8 cellular contexts compared by ENCODE assay signal in genomic region chr9:127904888-127905728, GRCh38. TPM values are rescaled to one million over a fixed set of nuclear protein-coding genes. Genes with fewer than 3 reads are reported as not detected.
A peak's percentile ranks its signal among the peaks of the same experiment; 100 is the strongest.
DNase-seq lines count a peak whose midpoint lies in the region; ATAC-seq and TF ChIP-seq lines count a peak whose summit lies in the region.

No MANE protein-coding gene starts in this region.

- peaks cover 48% of the 10 kb centered on the region for H3K4me1 Mint-ChIP-seq in CD8-positive, alpha-beta T cell (ENCODE audit: low read depth)
- peaks cover 36% of the 10 kb centered on the region for H3K4me1 Mint-ChIP-seq in T-helper 1 cell treated with Interleukin-12 subunit alpha and Interleukin-12 subunit beta and Interleukin-4 antibody, amounts not matched to agents 30 μg/mL and 1 μg/mL, for 36 hours (ENCODE audit: low read depth)
- peaks cover 19 to 61% (median 51%) of the 10 kb centered on the region in 4 donors for H3K4me1 Mint-ChIP-seq in naive thymus-derived CD8-positive, alpha-beta T cell

- H3K27ac ChIP-seq in CD8-positive, alpha-beta T cell (ENCODE audit: low read depth, low read length) = peak overlapping the region; percentile 95
- peak overlapping the region; percentile 40 to 88 (median 80) for H3K27ac ChIP-seq in body of pancreas

- ATAC-seq in CD8-positive, alpha-beta T cell = peak; percentile 61
- ATAC-seq in body of pancreas = no peak
- peak; percentile 48 to 62 for ATAC-seq in naive thymus-derived CD8-positive, alpha-beta T cell
- ATAC-seq in HG03108 (IDR thresholded peaks at IDR 0.05; ENCODE audit: unreplicated experiment) = no peak

- intact Hi-C loops in CD8-positive, alpha-beta T cell (cut with DNase I, micrococcal nuclease) = loop anchor here (1.0 to 5.0 kb wide), 2 partner anchors 120 to 128 kb away; partner anchors contain the start of gene SH2D3C (in 1 of the 2)
- intact Hi-C loops in body of pancreas (cut with DNase I) = no loop called here

- no peaks in the 10 kb centered on the region for H3K36me3 ChIP-seq in CD8-positive, alpha-beta T cell (ENCODE audit: insufficient read depth, low read length)
- peaks cover 0 to 2% of the 10 kb centered on the region in 2 donors for H3K36me3 ChIP-seq in body of pancreas (replicated peaks in 1 of 2; ENCODE audit: insufficient read depth in 1 of 2, low read depth in 2 of 2)

- H3K4me1 ChIP-seq in CD8-positive, alpha-beta T cell (ENCODE audit: insufficient read depth, low read length) = peaks cover 47% of the 10 kb centered on the region
- peaks cover 46% of the 10 kb centered on the region for H3K4me1 ChIP-seq in body of pancreas

- CTCF ChIA-PET in CD8-positive, alpha-beta T cell (lab: Charles Lee) = interaction anchor here (0.6 to 3.0 kb wide), 7 partner anchors 11 to 213 kb away, joined by 3 to 14 read pairs (median 4); partner anchors contain the start of gene TOR2A

- H3K27me3 ChIP-seq in CD8-positive, alpha-beta T cell (ENCODE audit: insufficient read depth, low read length) = no peaks in the 10 kb centered on the region
- H3K27me3 ChIP-seq in body of pancreas = no peaks in the 10 kb centered on the region

- H3K4me3 ChIP-seq in CD8-positive, alpha-beta T cell (ENCODE audit: low read depth, low read length) = peak overlapping the region; percentile 62
- H3K4me3 ChIP-seq in body of pancreas = no peak overlapping the region

- POLR2A ChIA-PET in CD8-positive, alpha-beta T cell (lab: Charles Lee) = interaction anchor here (0.8 to 1.9 kb wide), 4 partner anchors 11 to 313 kb away, joined by 3 to 22 read pairs (median 4); partner anchors contain the start of genes ST6GALNAC4 and TOR2A
- POLR2A ChIA-PET in naive thymus-derived CD8-positive, alpha-beta T cell (lab: Charles Lee) = interaction anchor here (0.6 to 17.2 kb wide), 29 partner anchors 7 to 350 kb away, joined by 3 to 328 read pairs (median 5); partner anchors contain the start of genes CDK9, FPGS, PIP5KL1 and SH2D3C

- no peaks in the 10 kb centered on the region for H3K27me3 Mint-ChIP-seq in CD8-positive, alpha-beta T cell (ENCODE audit: low read depth)
- no peaks in the 10 kb centered on the region for H3K27me3 Mint-ChIP-seq in T-helper 1 cell treated with Interleukin-12 subunit alpha and Interleukin-12 subunit beta and Interleukin-4 antibody, amounts not matched to agents 30 μg/mL and 1 μg/mL, for 36 hours (ENCODE audit: low read depth)
- no peaks in the 10 kb centered on the region for H3K27me3 Mint-ChIP-seq in naive thymus-derived CD8-positive, alpha-beta T cell

- H3K9me3 Mint-ChIP-seq in CD8-positive, alpha-beta T cell = no peaks in the 10 kb centered on the region
- no peaks in the 10 kb centered on the region for H3K9me3 Mint-ChIP-seq in T-helper 1 cell treated with Interleukin-12 subunit alpha and Interleukin-12 subunit beta and Interleukin-4 antibody, amounts not matched to agents 30 μg/mL and 1 μg/mL, for 36 hours
- no peaks in the 10 kb centered on the region for H3K9me3 Mint-ChIP-seq in naive thymus-derived CD8-positive, alpha-beta T cell

- peak overlapping the region; percentile 92 for H3K4me3 Mint-ChIP-seq in CD8-positive, alpha-beta T cell
- peak overlapping the region; percentile 99 for H3K4me3 Mint-ChIP-seq in T-helper 1 cell treated with Interleukin-12 subunit alpha and Interleukin-12 subunit beta and Interleukin-4 antibody, amounts not matched to agents 30 μg/mL and 1 μg/mL, for 36 hours
- peak overlapping the region; percentile 82 to 99 (median 95) for H3K4me3 Mint-ChIP-seq in naive thymus-derived CD8-positive, alpha-beta T cell

- H3K27ac Mint-ChIP-seq in CD8-positive, alpha-beta T cell = peak overlapping the region; percentile 100
- H3K27ac Mint-ChIP-seq in T-helper 1 cell treated with Interleukin-12 subunit alpha and Interleukin-12 subunit beta and Interleukin-4 antibody, amounts not matched to agents 30 μg/mL and 1 μg/mL, for 36 hours = peak overlapping the region; percentile 100
- H3K27ac Mint-ChIP-seq in naive thymus-derived CD8-positive, alpha-beta T cell = peak overlapping the region; percentile 98 to 100 (median 100)

- H3K9me3 ChIP-seq in CD8-positive, alpha-beta T cell (ENCODE audit: low read length) = no peaks in the 10 kb centered on the region
- H3K9me3 ChIP-seq in body of pancreas = no peaks in the 10 kb centered on the region

- 51 to 64% methylated on average over 4 to 6 of the region's 7 CpGs for WGBS in body of pancreas, 2 donors

- peaks cover 17% of the 10 kb centered on the region for H3K36me3 Mint-ChIP-seq in CD8-positive, alpha-beta T cell
- H3K36me3 Mint-ChIP-seq in T-helper 1 cell treated with Interleukin-12 subunit alpha and Interleukin-12 subunit beta and Interleukin-4 antibody, amounts not matched to agents 30 μg/mL and 1 μg/mL, for 36 hours (ENCODE audit: low read depth) = peaks cover 15% of the 10 kb centered on the region
- H3K36me3 Mint-ChIP-seq in naive thymus-derived CD8-positive, alpha-beta T cell = peaks cover 0 to 11% (median 0%) of the 10 kb centered on the region in 3 donors

- peak; percentile 44 to 79 (median 73) for DNase-seq in CD8-positive, alpha-beta T cell
- DNase-seq in body of pancreas = no peak
- DNase-seq in naive thymus-derived CD8-positive, alpha-beta T cell = peak; percentile 41 to 80 (median 63)
- no peak for DNase-seq in RPMI8226
- DNase-seq in GM20000 (ENCODE audit: low spot score) = no peak
- no peak for DNase-seq in NCI-H526 treated with DMSO at 0.1 percent for 48 hours (lab: John Stamatoyannopoulos, UW)

- no peak for TF ChIP-seq POLR2A in body of pancreas (IDR thresholded peaks at IDR 0.05)

- no peak for TF ChIP-seq CTCF in CD8-positive, alpha-beta T cell (IDR thresholded peaks at IDR 0.05)
- TF ChIP-seq CTCF in body of pancreas (IDR thresholded peaks at IDR 0.05) (no peak), GM20000 (IDR thresholded peaks at IDR 0.05; ENCODE audit: extremely low read depth, missing control alignments) (no peak)

RNA-seq across cellular contexts. Expression of gene ST6GALNAC6, which starts 5.7 kb away (rescaled TPM):
- 10 to 100 TPM; 49.8 to 56.1 TPM for total RNA-seq in CD8-positive, alpha-beta T cell
- total RNA-seq in body of pancreas = 10 to 100 TPM; 46.1 to 66.7 TPM
- total RNA-seq in naive thymus-derived CD8-positive, alpha-beta T cell = 100 to 1,000 TPM; 102 to 110 TPM
- polyA plus RNA-seq in naive thymus-derived CD8-positive, alpha-beta T cell = 10 to 100 TPM; 29.8 to 42.8 (median 30.3) TPM

RNA-seq across cellular contexts. Expression of gene ST6GALNAC4, which starts 11.7 kb away (rescaled TPM):
- total RNA-seq in CD8-positive, alpha-beta T cell = 10 to 100 TPM; 40.0 to 47.6 TPM
- total RNA-seq in body of pancreas = 10 to 100 TPM; 36.6 to 63.8 TPM
- total RNA-seq in naive thymus-derived CD8-positive, alpha-beta T cell = 10 to 100 TPM; 47.0 to 47.5 TPM
- polyA plus RNA-seq in naive thymus-derived CD8-positive, alpha-beta T cell = 10 to 100 TPM; 19.8 to 34.4 (median 22.1) TPM

RNA-seq across cellular contexts. Expression of gene PIP5KL1, which starts 25.5 kb away (rescaled TPM):
- 1 to 10 TPM; 5.1 to 7.4 TPM for total RNA-seq in CD8-positive, alpha-beta T cell
- total RNA-seq in body of pancreas = 1 to 10 TPM; 1.3 to 2.6 TPM
- 1 to 10 TPM; 1.8 to 2.0 TPM for total RNA-seq in naive thymus-derived CD8-positive, alpha-beta T cell
- polyA plus RNA-seq in naive thymus-derived CD8-positive, alpha-beta T cell = under 1 TPM in 2 of 3 donors, not detected in 1; 0.28 to 0.46 TPM

RNA-seq across cellular contexts. Expression of gene AK1, which starts 27.6 kb away (rescaled TPM):
- total RNA-seq in CD8-positive, alpha-beta T cell = 10 to 100 TPM; 34.8 to 35.2 TPM
- total RNA-seq in body of pancreas = 10 to 100 TPM in 1 of 2 donors, 1 to 10 TPM in 1; 8.8 to 23.7 TPM
- total RNA-seq in naive thymus-derived CD8-positive, alpha-beta T cell = 10 to 100 TPM; 52.2 to 57.1 TPM
- under 1 TPM in 2 of 3 donors, not detected in 1; 0.07 to 0.22 TPM for polyA plus RNA-seq in naive thymus-derived CD8-positive, alpha-beta T cell

RNA-seq across cellular contexts. Expression of gene DPM2, which starts 32.5 kb away (rescaled TPM):
- total RNA-seq in CD8-positive, alpha-beta T cell = 10 to 100 TPM; 40.2 to 42.7 TPM
- total RNA-seq in body of pancreas = 10 to 100 TPM; 23.3 to 39.9 TPM
- 10 to 100 TPM; 71.1 to 74.6 TPM for total RNA-seq in naive thymus-derived CD8-positive, alpha-beta T cell
- 10 to 100 TPM; 28.5 to 34.7 (median 34.2) TPM for polyA plus RNA-seq in naive thymus-derived CD8-positive, alpha-beta T cell

Comparison
In these comparisons a context has a peak if more than half of its experiments do, and no peak if none do; other contexts are left out.
1. ATAC-seq: peak in CD8-positive, alpha-beta T cell (single experiment) and naive thymus-derived CD8-positive, alpha-beta T cell (2 of 2); none in body of pancreas (single experiment) and HG03108 (single experiment).
2. DNase-seq: peak in CD8-positive, alpha-beta T cell (7 of 7) and naive thymus-derived CD8-positive, alpha-beta T cell (10 of 10); none in body of pancreas (0 of 4), RPMI8226 (single experiment), GM20000 (single experiment) and NCI-H526 treated with DMSO at 0.1 percent for 48 hours (single experiment).
3. Peak in every context shown above with its lines, with median percentiles within 50 percentile points of each other: H3K27ac Mint-ChIP-seq and H3K4me3 Mint-ChIP-seq.